ENCODE assay signal across 38 cellular contexts in the genomic region with DNA sequence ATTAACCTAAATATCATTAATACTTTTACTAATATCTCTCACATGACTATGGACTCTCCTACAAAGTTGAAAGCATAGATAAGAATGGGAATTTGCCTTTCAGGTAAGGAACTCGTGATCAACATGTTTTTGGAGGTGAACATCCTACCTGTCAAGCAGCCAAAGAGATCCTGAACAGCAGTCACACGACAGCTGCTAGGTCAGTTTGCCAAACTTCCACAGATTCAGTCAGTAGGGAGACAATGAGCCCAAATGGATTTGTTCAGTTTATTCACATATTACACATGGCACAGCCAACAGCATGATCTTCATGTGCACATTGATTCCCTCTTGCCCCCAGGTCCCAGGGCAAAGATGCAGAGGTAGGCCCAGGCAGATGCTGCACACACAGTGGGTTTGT.
"Had no signal": no experiment of that assay in that cellular context is flagged by ENCODE, and none has a peak within 500 bp of the region (broad histone marks: within the 10 kb centered on the region; RNA-seq: fewer than 3 reads in every experiment).

No MANE protein-coding gene starts in this region.

- H3K4me1 ChIP-seq: adrenal gland, breast epithelium had no signal

- H3K4me3 Mint-ChIP-seq: activated CD4-positive, alpha-beta memory T cell treated with anti-CD3 and anti-CD28 coated beads, Interleukin-2, amount 10 ng/mL, durations not matched to agents 7 days and 5 days; activated CD4-positive, alpha-beta T cell treated with anti-CD3 and anti-CD28 coated beads for 36 hours; activated CD4-positive, alpha-beta T cell treated with anti-CD3 and anti-CD28 coated beads, Interleukin-2, amount 10 ng/mL, durations not matched to agents 7 days and 5 days; activated naive CD4-positive, alpha-beta T cell treated with anti-CD3 and anti-CD28 coated beads for 36 hours; activated naive CD8-positive, alpha-beta T cell treated with anti-CD3 and anti-CD28 coated beads for 36 hours; activated T-cell treated with anti-CD3 and anti-CD28 coated beads, Interleukin-2, amount 50 U/mL, for 4 hours; activated T-cell treated with anti-CD3 and anti-CD28 coated beads, Interleukin-2, amount 50 U/mL, for 72 hours; activated T-helper 1 cell treated with anti-CD3 and anti-CD28 coated beads, Interleukin-12 subunit alpha, Interleukin-12 subunit beta, Interleukin-2, Interleukin-4 antibody, amounts not matched to agents 30 ng/mL and 10 ng/mL and 1 ng/mL, durations not matched to agents 14 hours and 24 hours and 36 hours; activated T-helper 17 cell treated with anti-CD3 and anti-CD28 coated beads, Interleukin-2, amount 50 U/mL, for 72 hours; T-helper 1 cell treated with Interleukin-12 subunit alpha and Interleukin-12 subunit beta and Interleukin-4 antibody, amounts not matched to agents 30 μg/mL and 1 μg/mL, for 36 hours; T-helper 2 cell treated with Interferon-gamma antibody and Interleukin-4, amounts not matched to agents 5 μg/mL and 100 μg/mL, for 36 hours; WTC11 had no signal

- H3K4me3 ChIP-seq: adrenal gland, body of pancreas, breast epithelium had no signal

- H3K27ac Mint-ChIP-seq: activated CD4-positive, alpha-beta memory T cell treated with anti-CD3 and anti-CD28 coated beads, Interleukin-2, amount 10 ng/mL, durations not matched to agents 7 days and 5 days; activated CD4-positive, alpha-beta T cell treated with anti-CD3 and anti-CD28 coated beads for 36 hours; activated CD4-positive, alpha-beta T cell treated with anti-CD3 and anti-CD28 coated beads, Interleukin-2, amount 10 ng/mL, durations not matched to agents 7 days and 5 days; activated naive CD4-positive, alpha-beta T cell treated with anti-CD3 and anti-CD28 coated beads for 36 hours; activated naive CD4-positive, alpha-beta T cell treated with anti-CD3 and anti-CD28 coated beads, Interleukin-2, amount 50 U/mL, for 72 hours; activated naive CD8-positive, alpha-beta T cell treated with anti-CD3 and anti-CD28 coated beads for 36 hours; activated T-cell treated with anti-CD3 and anti-CD28 coated beads, Interleukin-2, amount 50 U/mL, for 72 hours; activated T-helper 1 cell treated with anti-CD3 and anti-CD28 coated beads, Interleukin-12 subunit alpha, Interleukin-12 subunit beta, Interleukin-2, Interleukin-4 antibody, amounts not matched to agents 30 ng/mL and 10 ng/mL and 1 ng/mL, durations not matched to agents 14 hours and 24 hours and 36 hours; activated T-helper 17 cell treated with anti-CD3 and anti-CD28 coated beads, Interleukin-2, amount 50 U/mL, for 72 hours; T-helper 1 cell treated with Interleukin-12 subunit alpha and Interleukin-12 subunit beta and Interleukin-4 antibody, amounts not matched to agents 30 μg/mL and 1 μg/mL, for 36 hours; T-helper 2 cell treated with Interferon-gamma antibody and Interleukin-4, amounts not matched to agents 5 μg/mL and 100 μg/mL, for 36 hours; WTC11 had no signal

- FAIRE-seq: astrocyte, TTC549 had no signal

- ATAC-seq: activated CD4-positive, alpha-beta T cell treated with anti-CD3 and anti-CD28 coated beads for 36 hours; activated CD4-positive, CD25-positive, alpha-beta regulatory T cell treated with anti-CD3 and anti-CD28 coated beads, Interleukin-2, amount 50 U/mL, for 24 hours; activated naive CD4-positive, alpha-beta T cell treated with anti-CD3 and anti-CD28 coated beads, Interleukin-2, amount 50 U/mL, for 72 hours; activated T-cell treated with anti-CD3 and anti-CD28 coated beads, Interleukin-2, amount 50 U/mL, for 4 hours; activated T-cell treated with anti-CD3 and anti-CD28 coated beads, Interleukin-2, amount 50 U/mL, for 72 hours; activated T-helper 17 cell treated with anti-CD3 and anti-CD28 coated beads, Interleukin-2, amount 50 U/mL, for 72 hours; body of pancreas; WTC11 had no signal

- H3K9me3 Mint-ChIP-seq: activated CD4-positive, alpha-beta memory T cell treated with anti-CD3 and anti-CD28 coated beads, Interleukin-2, amount 10 ng/mL, durations not matched to agents 7 days and 5 days; activated CD4-positive, alpha-beta T cell treated with anti-CD3 and anti-CD28 coated beads, Interleukin-2, amount 10 ng/mL, durations not matched to agents 7 days and 5 days; activated naive CD4-positive, alpha-beta T cell treated with anti-CD3 and anti-CD28 coated beads for 36 hours; activated naive CD4-positive, alpha-beta T cell treated with anti-CD3 and anti-CD28 coated beads, Interleukin-2, amount 50 U/mL, for 72 hours; activated naive CD8-positive, alpha-beta T cell treated with anti-CD3 and anti-CD28 coated beads for 36 hours; activated T-cell treated with anti-CD3 and anti-CD28 coated beads, Interleukin-2, amount 50 U/mL, for 4 hours; activated T-cell treated with anti-CD3 and anti-CD28 coated beads, Interleukin-2, amount 50 U/mL, for 72 hours; activated T-helper 1 cell treated with anti-CD3 and anti-CD28 coated beads, Interleukin-12 subunit alpha, Interleukin-12 subunit beta, Interleukin-2, Interleukin-4 antibody, amounts not matched to agents 30 ng/mL and 10 ng/mL and 1 ng/mL, durations not matched to agents 14 hours and 24 hours and 36 hours; activated T-helper 17 cell treated with anti-CD3 and anti-CD28 coated beads, Interleukin-2, amount 50 U/mL, for 72 hours; T-helper 1 cell treated with Interleukin-12 subunit alpha and Interleukin-12 subunit beta and Interleukin-4 antibody, amounts not matched to agents 30 μg/mL and 1 μg/mL, for 36 hours; T-helper 2 cell treated with Interferon-gamma antibody and Interleukin-4, amounts not matched to agents 5 μg/mL and 100 μg/mL, for 36 hours had no signal

- H3K36me3 ChIP-seq: adrenal gland, brain microvascular endothelial cell, breast epithelium, WERI-Rb-1 had no signal

- H3K27me3 ChIP-seq: adrenal gland, body of pancreas, brain microvascular endothelial cell, breast epithelium had no signal

- H3K36me3 Mint-ChIP-seq: activated naive CD4-positive, alpha-beta T cell treated with anti-CD3 and anti-CD28 coated beads, Interleukin-2, amount 50 U/mL, for 72 hours; activated naive CD8-positive, alpha-beta T cell treated with anti-CD3 and anti-CD28 coated beads for 36 hours; WTC11 had no signal

- H3K27ac ChIP-seq: adrenal gland, brain microvascular endothelial cell, breast epithelium, WERI-Rb-1 had no signal

- H3K9me3 ChIP-seq: adrenal gland, body of pancreas, breast epithelium had no signal

- H3K4me1 Mint-ChIP-seq: activated CD4-positive, alpha-beta memory T cell treated with anti-CD3 and anti-CD28 coated beads, Interleukin-2, amount 10 ng/mL, durations not matched to agents 7 days and 5 days; activated CD4-positive, alpha-beta T cell treated with anti-CD3 and anti-CD28 coated beads for 36 hours; activated CD4-positive, alpha-beta T cell treated with anti-CD3 and anti-CD28 coated beads, Interleukin-2, amount 10 ng/mL, durations not matched to agents 7 days and 5 days; activated naive CD8-positive, alpha-beta T cell treated with anti-CD3 and anti-CD28 coated beads for 36 hours; activated T-helper 17 cell treated with anti-CD3 and anti-CD28 coated beads, Interleukin-2, amount 50 U/mL, for 72 hours; WTC11 had no signal

- DNase-seq: activated CD4-positive, alpha-beta memory T cell treated with anti-CD3 and anti-CD28 coated beads, Interleukin-2, amount 10 ng/mL, durations not matched to agents 7 days and 5 days; activated CD4-positive, alpha-beta T cell treated with anti-CD3 and anti-CD28 coated beads for 1 hour; activated CD4-positive, alpha-beta T cell treated with anti-CD3 and anti-CD28 coated beads for 36 hours; activated CD4-positive, alpha-beta T cell treated with anti-CD3 and anti-CD28 coated beads for 48 hours; activated CD4-positive, alpha-beta T cell treated with anti-CD3 and anti-CD28 coated beads, Interleukin-2, amount 10 ng/mL, durations not matched to agents 7 days and 5 days; activated CD4-positive, alpha-beta T cell treated with anti-CD3 and anti-CD28 coated beads, Interleukin-2, amount 50 U/mL, for 48 hours; activated CD4-positive, CD25-positive, alpha-beta regulatory T cell; activated CD8-positive, alpha-beta memory T cell treated with anti-CD3 and anti-CD28 coated beads, Interleukin-2, amount 50 U/mL, for 4 hours; activated effector memory CD4-positive, alpha-beta T cell treated with anti-CD3 and anti-CD28 coated beads, Interleukin-2, amount 50 U/mL, for 16 hours; activated gamma-delta T cell treated with Interleukin-2 at 50 U/mL for 16 hours; activated naive CD4-positive, alpha-beta T cell; activated naive CD4-positive, alpha-beta T cell treated with anti-CD3 and anti-CD28 coated beads for 36 hours; activated naive CD4-positive, alpha-beta T cell treated with anti-CD3 and anti-CD28 coated beads, Interleukin-2, amount 50 U/mL, for 16 hours; activated naive CD8-positive, alpha-beta T cell treated with anti-CD3 and anti-CD28 coated beads for 36 hours; activated T-cell treated with anti-CD3 and anti-CD28 coated beads for 4 hours; activated T-cell treated with anti-CD3 and anti-CD28 coated beads, Interleukin-2, amount 50 U/mL, for 1 hour; activated T-cell treated with anti-CD3 and anti-CD28 coated beads, Interleukin-2, amount 50 U/mL, for 4 hours; activated T-cell treated with anti-CD3 and anti-CD28 coated beads, Interleukin-2, amount 50 U/mL, for 72 hours; adrenal gland; amniotic stem cell; aorta; body of pancreas; brain microvascular endothelial cell; central memory CD4-positive, alpha-beta T cell; T-helper 1 cell; T-helper 2 cell; T-helper 9 cell; WERI-Rb-1 had no signal
